5 cellular contexts compared by ENCODE assay signal in the genomic region with DNA sequence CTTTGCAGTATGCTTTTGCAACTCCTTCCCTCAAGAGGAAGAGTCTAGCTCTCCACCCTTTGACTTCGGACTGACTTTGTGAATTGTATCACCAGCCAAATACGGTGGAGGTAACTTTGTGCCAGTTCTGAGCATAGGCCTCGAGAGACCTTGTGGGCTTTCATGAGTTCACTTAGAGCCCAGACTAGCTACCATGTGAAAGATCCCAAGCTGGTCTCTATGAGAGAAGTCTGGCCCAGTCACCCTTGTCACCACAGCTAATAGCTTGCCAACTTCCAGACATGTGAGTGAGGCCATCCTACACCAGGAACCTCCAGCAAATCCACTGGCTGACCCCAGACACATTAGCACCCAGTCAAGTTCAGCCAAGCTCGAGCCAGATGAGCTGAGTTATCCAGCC.
"Had no signal": no experiment of that assay in that cellular context is flagged by ENCODE, and none has a peak within 500 bp of the region (broad histone marks: within the 10 kb centered on the region; RNA-seq: fewer than 3 reads in every experiment).

No MANE protein-coding gene starts in this region.

- DNase-seq: GM23248, H9, HCEC 1CT, IMR-90, KBM-7 had no signal

- H3K4me3 ChIP-seq: GM23248 had no signal

- H3K27ac ChIP-seq: GM23248 had no signal

- H2AFZ ChIP-seq: GM23248 had no signal
